Comparison of ENCODE assay signal across 17 cellular contexts in the genomic region with DNA sequence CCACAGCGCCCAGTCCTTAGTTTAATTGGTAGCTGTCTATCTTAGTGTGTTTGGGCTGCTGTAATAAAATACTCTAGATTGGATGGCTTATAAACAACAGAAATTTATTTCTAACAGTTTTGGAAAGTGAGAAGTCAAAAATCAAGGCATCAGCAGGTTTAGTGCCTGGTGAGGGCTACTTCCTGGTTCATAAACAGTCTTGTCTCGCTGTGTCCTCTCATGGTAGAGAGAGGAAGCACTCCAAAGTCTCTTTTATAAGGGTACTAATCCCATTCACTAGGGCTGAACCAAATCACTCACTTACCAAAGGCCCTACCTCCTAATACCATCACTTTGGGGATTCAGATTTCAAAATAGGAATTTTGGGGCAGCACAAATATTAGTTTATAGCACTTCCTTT.
"Had no signal": no experiment of that assay in that cellular context is flagged by ENCODE, and none has a peak within 500 bp of the region (broad histone marks: within the 10 kb centered on the region; RNA-seq: fewer than 3 reads in every experiment).

No MANE protein-coding gene starts in this region.

- H3K27me3 ChIP-seq: esophagus muscularis mucosa, gastrocnemius medialis, spleen, tibial nerve, upper lobe of right lung had no signal

- H3K9me3 ChIP-seq: esophagus muscularis mucosa, gastrocnemius medialis, heart right ventricle, spleen, tibial nerve, upper lobe of right lung had no signal

- DNase-seq: effector memory CD8-positive, alpha-beta T cell; gastrocnemius medialis; heart right ventricle; hypothalamus; kidney glomerular epithelial cell; mesendoderm; naive B cell; spleen; stimulated activated CD4-positive, alpha-beta T cell treated with anti-CD3 and anti-CD28 coated beads, Interleukin-15, amount 100 ng/mL, for 24 hours; stimulated activated CD4-positive, alpha-beta T cell treated with anti-CD3 and anti-CD28 coated beads, Interleukin-1b, Interleukin-23, amount 100 ng/mL, for 48 hours; stimulated activated CD4-positive, alpha-beta T cell treated with anti-CD3 and anti-CD28 coated beads, Interleukin-4, amount 100 ng/mL, for 24 hours; upper lobe of right lung had no signal

- H3K4me3 ChIP-seq: esophagus muscularis mucosa, gastrocnemius medialis, heart right ventricle, spleen, tibial nerve, upper lobe of right lung had no signal

- H3K27ac ChIP-seq: epithelial cell of prostate, esophagus muscularis mucosa, gastrocnemius medialis, heart right ventricle, spleen, tibial nerve, upper lobe of right lung had no signal

- H3K4me1 ChIP-seq: gastrocnemius medialis, heart right ventricle, spleen, tibial nerve, upper lobe of right lung had no signal

- ATAC-seq: effector memory CD8-positive, alpha-beta T cell; gastrocnemius medialis; heart right ventricle; sciatic nerve; stimulated activated memory B cell treated with anti-CD40 and anti-IgM and Interleukin-4, amounts not matched to agents 10 μg/mL and 1 μg/mL and 100 μg/mL, for 72 hours; upper lobe of right lung had no signal

- H3K36me3 ChIP-seq: esophagus muscularis mucosa, gastrocnemius medialis, heart right ventricle, spleen, tibial nerve, upper lobe of right lung had no signal
